In the genomic region with DNA sequence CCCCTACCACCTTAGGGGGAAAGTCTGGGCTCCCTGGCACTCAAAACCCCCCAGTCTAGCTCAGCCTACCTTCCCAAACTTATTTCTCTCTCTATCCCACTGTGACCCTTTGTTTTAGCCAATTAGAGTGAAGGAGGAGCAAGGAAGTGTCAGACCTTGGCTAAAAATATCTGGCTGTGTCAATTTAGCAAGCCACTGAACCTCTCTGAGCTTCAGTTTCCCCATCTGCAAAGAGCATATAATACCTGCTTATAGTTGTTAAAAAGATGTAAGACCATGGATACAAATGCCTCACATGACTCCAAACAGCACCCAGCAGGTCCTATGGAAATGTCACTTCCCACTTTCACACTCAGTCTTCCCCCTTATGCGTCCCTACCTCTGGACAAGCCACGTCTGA, we compare ENCODE assay signal across 1 cellular context.
TF ChIP-seq lines count a peak whose summit lies in the region.

No MANE protein-coding gene starts in this region.

TF ChIP-seq in GM23338, 12 proteins besides CTCF, POLR2A, EP300 and RAD21 (continued from another document):
- TF ChIP-seq, protein P1, sequence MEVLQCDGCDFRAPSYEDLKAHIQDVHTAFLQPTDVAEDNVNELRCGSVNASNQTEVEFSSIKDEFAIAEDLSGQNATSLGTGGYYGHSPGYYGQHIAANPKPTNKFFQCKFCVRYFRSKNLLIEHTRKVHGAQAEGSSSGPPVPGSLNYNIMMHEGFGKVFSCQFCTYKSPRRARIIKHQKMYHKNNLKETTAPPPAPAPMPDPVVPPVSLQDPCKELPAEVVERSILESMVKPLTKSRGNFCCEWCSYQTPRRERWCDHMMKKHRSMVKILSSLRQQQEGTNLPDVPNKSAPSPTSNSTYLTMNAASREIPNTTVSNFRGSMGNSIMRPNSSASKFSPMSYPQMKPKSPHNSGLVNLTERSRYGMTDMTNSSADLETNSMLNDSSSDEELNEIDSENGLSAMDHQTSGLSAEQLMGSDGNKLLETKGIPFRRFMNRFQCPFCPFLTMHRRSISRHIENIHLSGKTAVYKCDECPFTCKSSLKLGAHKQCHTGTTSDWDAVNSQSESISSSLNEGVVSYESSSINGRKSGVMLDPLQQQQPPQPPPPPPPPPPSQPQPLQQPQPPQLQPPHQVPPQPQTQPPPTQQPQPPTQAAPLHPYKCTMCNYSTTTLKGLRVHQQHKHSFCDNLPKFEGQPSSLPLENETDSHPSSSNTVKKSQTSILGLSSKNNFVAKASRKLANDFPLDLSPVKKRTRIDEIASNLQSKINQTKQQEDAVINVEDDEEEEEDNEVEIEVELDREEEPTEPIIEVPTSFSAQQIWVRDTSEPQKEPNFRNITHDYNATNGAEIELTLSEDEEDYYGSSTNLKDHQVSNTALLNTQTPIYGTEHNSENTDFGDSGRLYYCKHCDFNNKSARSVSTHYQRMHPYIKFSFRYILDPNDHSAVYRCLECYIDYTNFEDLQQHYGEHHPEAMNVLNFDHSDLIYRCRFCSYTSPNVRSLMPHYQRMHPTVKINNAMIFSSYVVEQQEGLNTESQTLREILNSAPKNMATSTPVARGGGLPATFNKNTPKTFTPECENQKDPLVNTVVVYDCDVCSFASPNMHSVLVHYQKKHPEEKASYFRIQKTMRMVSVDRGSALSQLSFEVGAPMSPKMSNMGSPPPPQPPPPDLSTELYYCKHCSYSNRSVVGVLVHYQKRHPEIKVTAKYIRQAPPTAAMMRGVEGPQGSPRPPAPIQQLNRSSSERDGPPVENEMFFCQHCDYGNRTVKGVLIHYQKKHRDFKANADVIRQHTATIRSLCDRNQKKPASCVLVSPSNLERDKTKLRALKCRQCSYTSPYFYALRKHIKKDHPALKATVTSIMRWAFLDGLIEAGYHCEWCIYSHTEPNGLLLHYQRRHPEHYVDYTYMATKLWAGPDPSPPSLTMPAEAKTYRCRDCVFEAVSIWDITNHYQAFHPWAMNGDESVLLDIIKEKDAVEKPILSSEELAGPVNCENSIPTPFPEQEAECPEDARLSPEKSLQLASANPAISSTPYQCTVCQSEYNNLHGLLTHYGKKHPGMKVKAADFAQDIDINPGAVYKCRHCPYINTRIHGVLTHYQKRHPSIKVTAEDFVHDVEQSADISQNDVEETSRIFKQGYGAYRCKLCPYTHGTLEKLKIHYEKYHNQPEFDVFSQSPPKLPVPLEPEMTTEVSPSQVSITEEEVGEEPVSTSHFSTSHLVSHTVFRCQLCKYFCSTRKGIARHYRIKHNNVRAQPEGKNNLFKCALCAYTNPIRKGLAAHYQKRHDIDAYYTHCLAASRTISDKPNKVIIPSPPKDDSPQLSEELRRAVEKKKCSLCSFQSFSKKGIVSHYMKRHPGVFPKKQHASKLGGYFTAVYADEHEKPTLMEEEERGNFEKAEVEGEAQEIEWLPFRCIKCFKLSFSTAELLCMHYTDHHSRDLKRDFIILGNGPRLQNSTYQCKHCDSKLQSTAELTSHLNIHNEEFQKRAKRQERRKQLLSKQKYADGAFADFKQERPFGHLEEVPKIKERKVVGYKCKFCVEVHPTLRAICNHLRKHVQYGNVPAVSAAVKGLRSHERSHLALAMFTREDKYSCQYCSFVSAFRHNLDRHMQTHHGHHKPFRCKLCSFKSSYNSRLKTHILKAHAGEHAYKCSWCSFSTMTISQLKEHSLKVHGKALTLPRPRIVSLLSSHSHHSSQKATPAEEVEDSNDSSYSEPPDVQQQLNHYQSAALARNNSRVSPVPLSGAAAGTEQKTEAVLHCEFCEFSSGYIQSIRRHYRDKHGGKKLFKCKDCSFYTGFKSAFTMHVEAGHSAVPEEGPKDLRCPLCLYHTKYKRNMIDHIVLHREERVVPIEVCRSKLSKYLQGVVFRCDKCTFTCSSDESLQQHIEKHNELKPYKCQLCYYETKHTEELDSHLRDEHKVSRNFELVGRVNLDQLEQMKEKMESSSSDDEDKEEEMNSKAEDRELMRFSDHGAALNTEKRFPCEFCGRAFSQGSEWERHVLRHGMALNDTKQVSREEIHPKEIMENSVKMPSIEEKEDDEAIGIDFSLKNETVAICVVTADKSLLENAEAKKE (CRISPR knock-in tag; IDR thresholded peaks at IDR 0.05), result no peak
- TF ChIP-seq ZNF114 (CRISPR knock-in tag; IDR thresholded peaks at IDR 0.05), result no peak
